Comparison of ENCODE assay signal across 1 cellular context in genomic region chr3:10026084-10026890, GRCh38.
TF ChIP-seq lines count a peak whose summit lies in the region.

TSS of gene FANCD2 (plus strand) at chr3:10026437. CDS start at chr3:10028658, 2,221 bp downstream.

TF ChIP-seq in HepG2, 621 proteins besides CTCF, POLR2A, EP300 and RAD21 (continued from another document and continues in another):
- TF ChIP-seq KDM6A (CRISPR knock-in tag; IDR thresholded peaks at IDR 0.05; ENCODE audit: low read depth) = no peak
- no peak for TF ChIP-seq SCMH1 (CRISPR knock-in tag; IDR thresholded peaks at IDR 0.05; ENCODE audit: borderline replicate concordance)
- TF ChIP-seq ARID3A (IDR thresholded peaks at IDR 0.05; ENCODE audit: low read depth, low read length) = no peak
- TF ChIP-seq ZNF34 (CRISPR knock-in tag; IDR thresholded peaks at IDR 0.05; ENCODE audit: borderline replicate concordance) = no peak
- peak; percentile 83 for TF ChIP-seq ETV5 (CRISPR knock-in tag; IDR thresholded peaks at IDR 0.05; ENCODE audit: borderline replicate concordance)
- no peak for TF ChIP-seq ZNF44 (CRISPR knock-in tag; IDR thresholded peaks at IDR 0.05)
- no peak for TF ChIP-seq ZFP37 (CRISPR knock-in tag; IDR thresholded peaks at IDR 0.05; ENCODE audit: borderline replicate concordance)
- TF ChIP-seq FOXP1 (IDR thresholded peaks at IDR 0.05) = no peak
- TF ChIP-seq FOXP1 (CRISPR knock-in tag; IDR thresholded peaks at IDR 0.05) = peak; percentile 30; the same call in 1 of the 2 replicates
- TF ChIP-seq, protein P1, sequence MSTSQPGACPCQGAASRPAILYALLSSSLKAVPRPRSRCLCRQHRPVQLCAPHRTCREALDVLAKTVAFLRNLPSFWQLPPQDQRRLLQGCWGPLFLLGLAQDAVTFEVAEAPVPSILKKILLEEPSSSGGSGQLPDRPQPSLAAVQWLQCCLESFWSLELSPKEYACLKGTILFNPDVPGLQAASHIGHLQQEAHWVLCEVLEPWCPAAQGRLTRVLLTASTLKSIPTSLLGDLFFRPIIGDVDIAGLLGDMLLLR (CRISPR knock-in tag; IDR thresholded peaks at IDR 0.05) = peak; percentile 89; the same call in 1 of the 2 replicates
- no peak for TF ChIP-seq ZBTB40 (IDR thresholded peaks at IDR 0.05)
- peak; percentile 92 for TF ChIP-seq ZBTB40 (CRISPR knock-in tag; IDR thresholded peaks at IDR 0.05)
- peak; percentile 94 for TF ChIP-seq ERF (CRISPR knock-in tag; IDR thresholded peaks at IDR 0.05)
- peak; percentile 64 for TF ChIP-seq SP2 (CRISPR knock-in tag; IDR thresholded peaks at IDR 0.05)
- TF ChIP-seq ZNF280D (CRISPR knock-in tag; IDR thresholded peaks at IDR 0.05) = no peak
- TF ChIP-seq ZNF670 (CRISPR knock-in tag; IDR thresholded peaks at IDR 0.05; ENCODE audit: borderline replicate concordance) = no peak; the same call in 1 of the 2 replicates
- TF ChIP-seq KAT8 (CRISPR knock-in tag; IDR thresholded peaks at IDR 0.05) = peak; percentile 100
- peak; percentile 93 for TF ChIP-seq MXD4 (CRISPR knock-in tag; IDR thresholded peaks at IDR 0.05)
- peak; percentile 79 for TF ChIP-seq ZMYM2 (CRISPR knock-in tag; IDR thresholded peaks at IDR 0.05)
- TF ChIP-seq SALL1 (CRISPR knock-in tag; IDR thresholded peaks at IDR 0.05) = peak; percentile 93
- TF ChIP-seq, protein P2, sequence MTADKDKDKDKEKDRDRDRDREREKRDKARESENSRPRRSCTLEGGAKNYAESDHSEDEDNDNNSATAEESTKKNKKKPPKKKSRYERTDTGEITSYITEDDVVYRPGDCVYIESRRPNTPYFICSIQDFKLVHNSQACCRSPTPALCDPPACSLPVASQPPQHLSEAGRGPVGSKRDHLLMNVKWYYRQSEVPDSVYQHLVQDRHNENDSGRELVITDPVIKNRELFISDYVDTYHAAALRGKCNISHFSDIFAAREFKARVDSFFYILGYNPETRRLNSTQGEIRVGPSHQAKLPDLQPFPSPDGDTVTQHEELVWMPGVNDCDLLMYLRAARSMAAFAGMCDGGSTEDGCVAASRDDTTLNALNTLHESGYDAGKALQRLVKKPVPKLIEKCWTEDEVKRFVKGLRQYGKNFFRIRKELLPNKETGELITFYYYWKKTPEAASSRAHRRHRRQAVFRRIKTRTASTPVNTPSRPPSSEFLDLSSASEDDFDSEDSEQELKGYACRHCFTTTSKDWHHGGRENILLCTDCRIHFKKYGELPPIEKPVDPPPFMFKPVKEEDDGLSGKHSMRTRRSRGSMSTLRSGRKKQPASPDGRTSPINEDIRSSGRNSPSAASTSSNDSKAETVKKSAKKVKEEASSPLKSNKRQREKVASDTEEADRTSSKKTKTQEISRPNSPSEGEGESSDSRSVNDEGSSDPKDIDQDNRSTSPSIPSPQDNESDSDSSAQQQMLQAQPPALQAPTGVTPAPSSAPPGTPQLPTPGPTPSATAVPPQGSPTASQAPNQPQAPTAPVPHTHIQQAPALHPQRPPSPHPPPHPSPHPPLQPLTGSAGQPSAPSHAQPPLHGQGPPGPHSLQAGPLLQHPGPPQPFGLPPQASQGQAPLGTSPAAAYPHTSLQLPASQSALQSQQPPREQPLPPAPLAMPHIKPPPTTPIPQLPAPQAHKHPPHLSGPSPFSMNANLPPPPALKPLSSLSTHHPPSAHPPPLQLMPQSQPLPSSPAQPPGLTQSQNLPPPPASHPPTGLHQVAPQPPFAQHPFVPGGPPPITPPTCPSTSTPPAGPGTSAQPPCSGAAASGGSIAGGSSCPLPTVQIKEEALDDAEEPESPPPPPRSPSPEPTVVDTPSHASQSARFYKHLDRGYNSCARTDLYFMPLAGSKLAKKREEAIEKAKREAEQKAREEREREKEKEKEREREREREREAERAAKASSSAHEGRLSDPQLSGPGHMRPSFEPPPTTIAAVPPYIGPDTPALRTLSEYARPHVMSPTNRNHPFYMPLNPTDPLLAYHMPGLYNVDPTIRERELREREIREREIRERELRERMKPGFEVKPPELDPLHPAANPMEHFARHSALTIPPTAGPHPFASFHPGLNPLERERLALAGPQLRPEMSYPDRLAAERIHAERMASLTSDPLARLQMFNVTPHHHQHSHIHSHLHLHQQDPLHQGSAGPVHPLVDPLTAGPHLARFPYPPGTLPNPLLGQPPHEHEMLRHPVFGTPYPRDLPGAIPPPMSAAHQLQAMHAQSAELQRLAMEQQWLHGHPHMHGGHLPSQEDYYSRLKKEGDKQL (CRISPR knock-in tag; IDR thresholded peaks at IDR 0.05; ENCODE audit: low read depth) = no peak; the same call in 1 of the 2 replicates
- TF ChIP-seq, protein P3, sequence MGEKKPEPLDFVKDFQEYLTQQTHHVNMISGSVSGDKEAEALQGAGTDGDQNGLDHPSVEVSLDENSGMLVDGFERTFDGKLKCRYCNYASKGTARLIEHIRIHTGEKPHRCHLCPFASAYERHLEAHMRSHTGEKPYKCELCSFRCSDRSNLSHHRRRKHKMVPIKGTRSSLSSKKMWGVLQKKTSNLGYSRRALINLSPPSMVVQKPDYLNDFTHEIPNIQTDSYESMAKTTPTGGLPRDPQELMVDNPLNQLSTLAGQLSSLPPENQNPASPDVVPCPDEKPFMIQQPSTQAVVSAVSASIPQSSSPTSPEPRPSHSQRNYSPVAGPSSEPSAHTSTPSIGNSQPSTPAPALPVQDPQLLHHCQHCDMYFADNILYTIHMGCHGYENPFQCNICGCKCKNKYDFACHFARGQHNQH (CRISPR knock-in tag; IDR thresholded peaks at IDR 0.05) = peak; percentile 92
- TF ChIP-seq MTERF4 (CRISPR knock-in tag; IDR thresholded peaks at IDR 0.05) = no peak
- no peak for TF ChIP-seq ZNF3 (CRISPR knock-in tag; IDR thresholded peaks at IDR 0.05)
- TF ChIP-seq ZNF75D (CRISPR knock-in tag; IDR thresholded peaks at IDR 0.05; ENCODE audit: borderline replicate concordance) = no peak; the same call in 1 of the 2 replicates
- TF ChIP-seq ZZZ3 (CRISPR knock-in tag; IDR thresholded peaks at IDR 0.05; ENCODE audit: borderline replicate concordance) = peak; percentile 95
- peak; percentile 99 for TF ChIP-seq SMAD1 (CRISPR knock-in tag; IDR thresholded peaks at IDR 0.05; ENCODE audit: borderline replicate concordance, low read depth)
- TF ChIP-seq ZSCAN29 (CRISPR knock-in tag; conservative IDR thresholded peaks at IDR 0.05) = no peak
- TF ChIP-seq NCOA5 (CRISPR knock-in tag; IDR thresholded peaks at IDR 0.05) = no peak
- 0 out of 2 replicates have a peak, but pooled peaks have one; percentile 72 for TF ChIP-seq TIGD3 (CRISPR knock-in tag; IDR thresholded peaks at IDR 0.05; ENCODE audit: borderline replicate concordance)
- TF ChIP-seq PBX2 (CRISPR knock-in tag; IDR thresholded peaks at IDR 0.05) = no peak
